In genomic region chr2:19895535-19895934, GRCh38 we compare ENCODE assay signal across 1 cellular context.
TF ChIP-seq lines count a peak whose summit lies in the region.

No MANE protein-coding gene starts in this region.

TF ChIP-seq in K562, 482 proteins besides CTCF, POLR2A, EP300 and RAD21 (continued from another document and continues in another):
- TF ChIP-seq RB1 (IDR thresholded peaks at IDR 0.05; ENCODE audit: low read depth) (no peak), ELF1 (tag; IDR thresholded peaks at IDR 0.05) (no peak), HDAC2 (IDR thresholded peaks at IDR 0.05) (no peak), SMARCA4 (IDR thresholded peaks at IDR 0.05) (peak; percentile 63; the same call in 1 of the 2 replicates), CHAMP1 (IDR thresholded peaks at IDR 0.05) (no peak), DMBX1 (CRISPR knock-in tag; IDR thresholded peaks at IDR 0.05; ENCODE audit: borderline replicate concordance) (no peak), ZBTB17 (CRISPR knock-in tag; IDR thresholded peaks at IDR 0.05) (no peak), SUPT5H (IDR thresholded peaks at IDR 0.05) (no peak), POLR2AphosphoS2 (IDR thresholded peaks at IDR 0.05; ENCODE audit: low read length) (no peak), GATA2 (CRISPR knock-in tag; IDR thresholded peaks at IDR 0.05) (no peak), CBFA2T3 (IDR thresholded peaks at IDR 0.05) (peak; percentile 21; the same call in 1 of the 2 replicates), MCM5 (IDR thresholded peaks at IDR 0.05; ENCODE audit: low read depth) (no peak), PML (IDR thresholded peaks at IDR 0.05; ENCODE audit: low read length) (no peak), SREBF2 (CRISPR knock-in tag; IDR thresholded peaks at IDR 0.05) (no peak), HDAC1 (IDR thresholded peaks at IDR 0.05) (no peak), GATAD2A (IDR thresholded peaks at IDR 0.05) (no peak), ARID1B (IDR thresholded peaks at IDR 0.05) (peak; percentile 62), MEF2D (tag; conservative IDR thresholded peaks at IDR 0.05; ENCODE audit: low read depth) (no peak), ZNF253 (CRISPR knock-in tag; conservative IDR thresholded peaks at IDR 0.05) (no peak), RBM14 (IDR thresholded peaks at IDR 0.05; ENCODE audit: borderline replicate concordance, insufficient read depth, low read depth, low read length) (no peak), ZNF12 (CRISPR knock-in tag; IDR thresholded peaks at IDR 0.05) (no peak), TEAD4 (IDR thresholded peaks at IDR 0.05; ENCODE audit: low read length) (peak; percentile 34; the same call in 1 of the 2 replicates), TEAD4 (CRISPR knock-in tag; IDR thresholded peaks at IDR 0.05; ENCODE audit: borderline replicate concordance) (no peak), ATF3 (IDR thresholded peaks at IDR 0.05) (peak; percentile 43; the same call in 1 of the 2 replicates), ATF3 (CRISPR knock-in tag; conservative IDR thresholded peaks at IDR 0.05) (no peak), SAFB2 (IDR thresholded peaks at IDR 0.05; ENCODE audit: borderline replicate concordance, low read depth, low read length, severe bottlenecking) (no peak), AFF1 (IDR thresholded peaks at IDR 0.05; ENCODE audit: low read depth in 1 of 2, partially characterized antibody in 2 of 2) (peak in 1 of 2 experiments; percentile 39), NCOA4 (IDR thresholded peaks at IDR 0.05; ENCODE audit: partially characterized antibody) (no peak), HDGF (IDR thresholded peaks at IDR 0.05) (no peak), ZNF75A (CRISPR knock-in tag; IDR thresholded peaks at IDR 0.05) (0 out of 2 replicates have a peak, but pooled peaks have one; percentile 1), NR2C1 (IDR thresholded peaks at IDR 0.05) (no peak), NR2C1 (tag; IDR thresholded peaks at IDR 0.05) (no peak), KDM5B (IDR thresholded peaks at IDR 0.05; ENCODE audit: insufficient replicate concordance, low read depth, low read length) (no peak), IRF1 (CRISPR knock-in tag; IDR thresholded peaks at IDR 0.05; ENCODE audit: borderline replicate concordance) (no peak), SMC3 (conservative IDR thresholded peaks at IDR 0.05; ENCODE audit: insufficient read depth, low read depth, low read length) (no peak), RBFOX2 (IDR thresholded peaks at IDR 0.05; ENCODE audit: low read depth, low read length) (0 out of 2 replicates have a peak, but pooled peaks have one; percentile 2), EWSR1 (IDR thresholded peaks at IDR 0.05; ENCODE audit: borderline replicate concordance, low read depth, partially characterized antibody) (no peak), ZBTB2 (IDR thresholded peaks at IDR 0.05) (no peak), TOE1 (IDR thresholded peaks at IDR 0.05; ENCODE audit: borderline replicate concordance) (no peak), TOE1 (CRISPR knock-in tag; IDR thresholded peaks at IDR 0.05; ENCODE audit: borderline replicate concordance, low read depth) (no peak), SMARCA5 (IDR thresholded peaks at IDR 0.05) (no peak), ADNP (tag; IDR thresholded peaks at IDR 0.05) (no peak), BMI1 (IDR thresholded peaks at IDR 0.05; ENCODE audit: low read length) (no peak), PTTG1 (tag; IDR thresholded peaks at IDR 0.05; ENCODE audit: low read depth) (no peak), ZNF639 (CRISPR knock-in tag; conservative IDR thresholded peaks at IDR 0.05 in 1 of 2, IDR thresholded peaks at IDR 0.05 in 1 of 2) (no peak), NRF1 (conservative IDR thresholded peaks at IDR 0.05 in 1 of 2, IDR thresholded peaks at IDR 0.05 in 1 of 2) (peak in 1 of 2 experiments; percentile 25; a peak in 1 of 4 replicates), ETV5 (CRISPR knock-in tag; IDR thresholded peaks at IDR 0.05; ENCODE audit: low read depth) (no peak), ZNF318 (IDR thresholded peaks at IDR 0.05; ENCODE audit: borderline replicate concordance in 1 of 2, low read depth in 1 of 2) (no peak), MYNN (IDR thresholded peaks at IDR 0.05) (no peak), MYNN (CRISPR knock-in tag; IDR thresholded peaks at IDR 0.05) (no peak)
